In the genomic region with DNA sequence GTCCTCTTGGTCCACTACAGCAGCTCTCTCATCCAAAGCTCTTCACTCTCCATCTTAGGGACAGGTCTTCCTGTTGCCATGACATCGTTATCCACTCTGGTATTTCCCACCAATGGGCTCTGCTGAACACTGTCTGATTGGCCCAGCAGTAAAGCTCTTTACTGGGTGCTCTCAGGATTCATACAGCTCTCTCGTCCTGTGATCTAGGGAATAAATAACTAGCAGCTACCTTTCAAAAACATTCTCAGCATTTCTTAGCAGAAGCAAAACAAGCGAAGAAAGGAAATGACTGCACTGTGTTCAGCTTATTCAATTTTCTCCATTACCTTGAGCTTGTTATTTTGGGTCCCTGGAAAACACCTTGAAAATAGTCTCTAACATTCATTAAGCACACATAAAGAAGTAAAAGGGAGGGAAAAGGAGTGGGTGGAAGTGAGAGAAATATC, we compare ENCODE assay signal across 11 cellular contexts.
DNase-seq lines count a peak whose midpoint lies in the region; ATAC-seq and TF ChIP-seq lines count a peak whose summit lies in the region.
"Had no signal": no experiment of that assay in that cellular context is flagged by ENCODE, and none has a peak within 500 bp of the region (broad histone marks: within the 10 kb centered on the region; RNA-seq: fewer than 3 reads in every experiment).

No MANE protein-coding gene starts in this region.

- no peaks in the 10 kb centered on the region for H3K27me3 ChIP-seq in effector memory CD4-positive, alpha-beta T cell (replicated peaks; ENCODE audit: control insufficient read depth, insufficient read depth, low read length, poor library complexity, severe bottlenecking)
- H3K27me3 ChIP-seq in upper lobe of left lung (no peaks in the 10 kb centered on the region), ovary (no peaks in the 10 kb centered on the region), SJCRH30 (no peaks in the 10 kb centered on the region)

- ATAC-seq in natural killer cell treated with Interleukin-12 subunit alpha and Interleukin-12 subunit beta and Interleukin-15 and Interleukin-18, amount 100 ng/mL, for 72 hours: no peak
- ATAC-seq in natural killer cell (no peak), HG03460 (IDR thresholded peaks at IDR 0.05; ENCODE audit: unreplicated experiment) (peak; percentile 21), upper lobe of left lung (ENCODE audit: low FRiP score in 2 of 2) (no peak)

- H3K27me3 Mint-ChIP-seq in natural killer cell treated with Interleukin-12 subunit alpha and Interleukin-12 subunit beta and Interleukin-15 and Interleukin-18, amount 100 ng/mL, for 72 hours: no peaks in the 10 kb centered on the region
- H3K27me3 Mint-ChIP-seq in natural killer cell (ENCODE audit: low read depth in 2 of 2): no peaks in the 10 kb centered on the region
- no peaks in the 10 kb centered on the region for H3K27me3 Mint-ChIP-seq in glutamatergic neuron (ENCODE audit: unreplicated experiment)

- TF ChIP-seq POLR2A in upper lobe of left lung (IDR thresholded peaks at IDR 0.05) (no peak), ovary (IDR thresholded peaks at IDR 0.05) (no peak)

- peaks cover 5% of the 10 kb centered on the region for H3K9me3 Mint-ChIP-seq in natural killer cell treated with Interleukin-12 subunit alpha and Interleukin-12 subunit beta and Interleukin-15 and Interleukin-18, amount 100 ng/mL, for 72 hours
- H3K9me3 Mint-ChIP-seq in natural killer cell (no peaks in the 10 kb centered on the region), glutamatergic neuron (ENCODE audit: unreplicated experiment) (peaks cover 4% of the 10 kb centered on the region)

- WGBS in upper lobe of left lung, 2 donors: 80 to 92% methylated on average over 3 of the region's 3 CpGs
- 86 to 93% (median 91%) methylated on average over 3 of the region's 3 CpGs for WGBS in ovary, 3 donors

- no peak overlapping the region for H3K4me3 ChIP-seq in effector memory CD4-positive, alpha-beta T cell (ENCODE audit: insufficient read depth, low read depth, low read length, poor library complexity, severe bottlenecking)
- no peak overlapping the region for H3K4me3 ChIP-seq in upper lobe of left lung
- H3K4me3 ChIP-seq in ovary: no peak overlapping the region
- H3K4me3 ChIP-seq in SJCRH30: no peak overlapping the region

- H3K27ac ChIP-seq in effector memory CD4-positive, alpha-beta T cell (ENCODE audit: insufficient read depth, low read length, poor library complexity, severe bottlenecking): peak overlapping the region; percentile 49
- H3K27ac ChIP-seq in upper lobe of left lung: peak overlapping the region; percentile 25 to 51 (median 40)
- H3K27ac ChIP-seq in ovary: no peak overlapping the region
- H3K27ac ChIP-seq in SJCRH30: no peak overlapping the region

- intact Hi-C loops in natural killer cell (cut with micrococcal nuclease) (no loop called here), ovary (cut with DNase I) (no loop called here)

- H3K9me3 ChIP-seq in effector memory CD4-positive, alpha-beta T cell (ENCODE audit: control insufficient read depth, low read length): no peaks in the 10 kb centered on the region
- H3K9me3 ChIP-seq in upper lobe of left lung: no peaks in the 10 kb centered on the region
- H3K9me3 ChIP-seq in ovary: no peaks in the 10 kb centered on the region
- H3K9me3 ChIP-seq in SJCRH30 (replicated peaks): no peaks in the 10 kb centered on the region

- TF ChIP-seq CTCF in natural killer cell (IDR thresholded peaks at IDR 0.05): no peak
- TF ChIP-seq CTCF in upper lobe of left lung (IDR thresholded peaks at IDR 0.05): no peak
- no peak for TF ChIP-seq CTCF in ovary (IDR thresholded peaks at IDR 0.05)
- TF ChIP-seq CTCF in glutamatergic neuron (IDR thresholded peaks at IDR 0.05; ENCODE audit: partially characterized antibody, unreplicated experiment): no peak

- peaks cover 71% of the 10 kb centered on the region for H3K36me3 Mint-ChIP-seq in natural killer cell treated with Interleukin-12 subunit alpha and Interleukin-12 subunit beta and Interleukin-15 and Interleukin-18, amount 100 ng/mL, for 72 hours
- H3K36me3 Mint-ChIP-seq in natural killer cell (peaks cover 5% of the 10 kb centered on the region), glutamatergic neuron (ENCODE audit: unreplicated experiment) (no peaks in the 10 kb centered on the region)

- peak overlapping the region; percentile 45 for H3K4me3 Mint-ChIP-seq in natural killer cell treated with Interleukin-12 subunit alpha and Interleukin-12 subunit beta and Interleukin-15 and Interleukin-18, amount 100 ng/mL, for 72 hours
- no peak overlapping the region for H3K4me3 Mint-ChIP-seq in natural killer cell
- H3K4me3 Mint-ChIP-seq in glutamatergic neuron (ENCODE audit: unreplicated experiment): no peak overlapping the region

- peaks cover 61% of the 10 kb centered on the region for H3K36me3 ChIP-seq in effector memory CD4-positive, alpha-beta T cell (ENCODE audit: control insufficient read depth, insufficient read depth, low read length)
- peaks cover 5 to 62% (median 21%) of the 10 kb centered on the region in 4 donors for H3K36me3 ChIP-seq in upper lobe of left lung
- H3K36me3 ChIP-seq in ovary: no peaks in the 10 kb centered on the region
- no peaks in the 10 kb centered on the region for H3K36me3 ChIP-seq in SJCRH30

- H3K27ac Mint-ChIP-seq in natural killer cell treated with Interleukin-12 subunit alpha and Interleukin-12 subunit beta and Interleukin-15 and Interleukin-18, amount 100 ng/mL, for 72 hours: peak overlapping the region; percentile 88 to 94
- peak overlapping the region in 1 of 2 donors; percentile 45 for H3K27ac Mint-ChIP-seq in natural killer cell
- H3K27ac Mint-ChIP-seq in glutamatergic neuron (ENCODE audit: unreplicated experiment): no peak overlapping the region

- no peak for DNase-seq in natural killer cell treated with Interleukin-12 subunit alpha and Interleukin-12 subunit beta and Interleukin-15 and Interleukin-18, amount 100 ng/mL, for 72 hours (ENCODE audit: low spot score)
- DNase-seq in natural killer cell: no peak
- DNase-seq in effector memory CD4-positive, alpha-beta T cell: no peak
- no peak for DNase-seq in upper lobe of left lung
- DNase-seq in ovary: no peak
- DNase-seq in glutamatergic neuron: no peak
- DNase-seq in SJCRH30: no peak
- DNase-seq: NCI-H2107; stimulated activated CD4-positive, alpha-beta T cell treated with anti-CD3 and anti-CD28 coated beads, Interleukin-4, amount 100 ng/mL, for 1 hour; SW 1271 had no signal

- TF ChIP-seq EP300 in upper lobe of left lung (IDR thresholded peaks at IDR 0.05) (no peak), ovary (IDR thresholded peaks at IDR 0.05) (no peak)

- H3K4me1 Mint-ChIP-seq in natural killer cell treated with Interleukin-12 subunit alpha and Interleukin-12 subunit beta and Interleukin-15 and Interleukin-18, amount 100 ng/mL, for 72 hours (ENCODE audit: low read depth in 2 of 2): peaks cover 61 to 73% of the 10 kb centered on the region in 2 donors
- H3K4me1 Mint-ChIP-seq in natural killer cell (peaks cover 31 to 47% of the 10 kb centered on the region in 2 donors), glutamatergic neuron (ENCODE audit: low read depth, unreplicated experiment) (no peaks in the 10 kb centered on the region)

- H3K4me1 ChIP-seq in effector memory CD4-positive, alpha-beta T cell (ENCODE audit: control insufficient read depth, insufficient read depth, low read length, poor library complexity, severe bottlenecking): peaks cover 56% of the 10 kb centered on the region
- H3K4me1 ChIP-seq in upper lobe of left lung (peaks cover 32 to 48% (median 43%) of the 10 kb centered on the region in 4 donors), ovary (ENCODE audit: insufficient read depth) (no peaks in the 10 kb centered on the region), SJCRH30 (no peaks in the 10 kb centered on the region)

Comparison
In these comparisons a context has a peak if more than half of its experiments do, and no peak if none do; other contexts are left out.
1. H3K27ac ChIP-seq: peak in effector memory CD4-positive, alpha-beta T cell (single experiment) and upper lobe of left lung (4 of 4); none in ovary (0 of 2) and SJCRH30 (single experiment).